Comparison of ENCODE assay signal across 8 cellular contexts in genomic region chr2:175690113-175690716, GRCh38.
DNase-seq lines count a peak whose midpoint lies in the region; ATAC-seq and TF ChIP-seq lines count a peak whose summit lies in the region.

No MANE protein-coding gene starts in this region.

- H3K36me3 ChIP-seq in RWPE2 (ENCODE audit: low read depth), result no peaks in the 10 kb centered on the region

- ATAC-seq in GM19043 (IDR thresholded peaks at IDR 0.05; ENCODE audit: low read depth, unreplicated experiment) (peak; percentile 77), RWPE2 (ENCODE audit: low read depth) (peak; percentile 72; the same call in 2 of the 3 replicates), GM21526 (IDR thresholded peaks at IDR 0.05; ENCODE audit: low FRiP score, unreplicated experiment) (no peak), HG03521 (IDR thresholded peaks at IDR 0.05; ENCODE audit: unreplicated experiment) (no peak)
- ATAC-seq in naive thymus-derived CD8-positive, alpha-beta T cell, result peak; percentile 53 to 56

- H3K4me3 ChIP-seq in RWPE2 (ENCODE audit: severe bottlenecking), result no peak overlapping the region

- H3K4me3 Mint-ChIP-seq in naive thymus-derived CD8-positive, alpha-beta T cell, result no peak overlapping the region

- no peak for TF ChIP-seq POLR2A in erythroblast (IDR thresholded peaks at IDR 0.05; ENCODE audit: low read length)

- peaks cover 30% of the 10 kb centered on the region for H3K27me3 ChIP-seq in RWPE2 (ENCODE audit: insufficient read depth, poor library complexity, severe bottlenecking)

- H3K36me3 Mint-ChIP-seq in naive thymus-derived CD8-positive, alpha-beta T cell, result no peaks in the 10 kb centered on the region

- DNase-seq in DMS153 (lab: John Stamatoyannopoulos, UW) (peak; percentile 61), LHCN-M2 (ENCODE audit: low read depth) (peak; percentile 68), RWPE2 (ENCODE audit: low spot score) (no peak), erythroblast (lab: John Stamatoyannopoulos, UW) (peak; percentile 66 to 80)
- peak in 6 of 10 donors; percentile 12 to 64 (median 40) for DNase-seq in naive thymus-derived CD8-positive, alpha-beta T cell

- POLR2A ChIA-PET in naive thymus-derived CD8-positive, alpha-beta T cell (lab: Charles Lee), result no interaction called here

- H3K4me1 Mint-ChIP-seq in naive thymus-derived CD8-positive, alpha-beta T cell, result no peaks in the 10 kb centered on the region

- peak; percentile 84 for TF ChIP-seq CTCF in RWPE2 (IDR thresholded peaks at IDR 0.05; ENCODE audit: poor library complexity, severe bottlenecking)

- H3K4me1 ChIP-seq in RWPE2 (ENCODE audit: insufficient read depth, poor library complexity, severe bottlenecking), result no peaks in the 10 kb centered on the region

- no peaks in the 10 kb centered on the region for H3K9me3 Mint-ChIP-seq in naive thymus-derived CD8-positive, alpha-beta T cell

- H3K27ac Mint-ChIP-seq in naive thymus-derived CD8-positive, alpha-beta T cell, result no peak overlapping the region

- no peaks in the 10 kb centered on the region for H3K9me3 ChIP-seq in RWPE2 (ENCODE audit: severe bottlenecking)

- H3K27ac ChIP-seq in RWPE2 (ENCODE audit: poor library complexity, severe bottlenecking), result no peak overlapping the region

- peaks cover 9 to 44% (median 21%) of the 10 kb centered on the region in 5 donors for H3K27me3 Mint-ChIP-seq in naive thymus-derived CD8-positive, alpha-beta T cell

Comparison
In these comparisons a context has a peak if more than half of its experiments do, and no peak if none do; other contexts are left out.
1. ATAC-seq: peak in GM19043 (single experiment), RWPE2 (single experiment) and naive thymus-derived CD8-positive, alpha-beta T cell (2 of 2); none in GM21526 (single experiment) and HG03521 (single experiment).